In genomic region chr4:78569291-78569821, GRCh38 we compare ENCODE assay signal across 9 cellular contexts. TPM values are rescaled to one million over a fixed set of nuclear protein-coding genes. Genes with fewer than 3 reads are reported as not detected.
DNase-seq lines count a peak whose midpoint lies in the region; ATAC-seq and TF ChIP-seq lines count a peak whose summit lies in the region.
"Had no signal": no experiment of that assay in that cellular context is flagged by ENCODE, and none has a peak within 500 bp of the region (broad histone marks: within the 10 kb centered on the region; RNA-seq: fewer than 3 reads in every experiment).

No MANE protein-coding gene starts in this region.

- H3K4me3 ChIP-seq in BLaER1 (no peak overlapping the region), RWPE2 (ENCODE audit: severe bottlenecking) (no peak overlapping the region), osteoblast (ENCODE audit: insufficient read depth, low read length) (no peak overlapping the region)
- H3K4me3 ChIP-seq: testis had no signal

- peak overlapping the region; percentile 65 for H3K4me2 ChIP-seq in BLaER1
- peak overlapping the region; percentile 37 for H3K4me2 ChIP-seq in osteoblast (ENCODE audit: insufficient read depth, low read length)

- no peaks in the 10 kb centered on the region for H3K79me2 ChIP-seq in osteoblast (ENCODE audit: insufficient read depth, low read length)

- no peaks in the 10 kb centered on the region for H3K36me3 ChIP-seq in BLaER1
- peaks cover 59% of the 10 kb centered on the region for H3K36me3 ChIP-seq in RWPE2 (ENCODE audit: low read depth)
- no peaks in the 10 kb centered on the region for H3K36me3 ChIP-seq in osteoblast (ENCODE audit: insufficient read depth, low read length)

- H3K9me3 ChIP-seq in BLaER1 (peaks cover 16% of the 10 kb centered on the region; the same call in 1 of the 2 replicates), RWPE2 (ENCODE audit: severe bottlenecking) (no peaks in the 10 kb centered on the region), osteoblast (ENCODE audit: low read depth, low read length) (no peaks in the 10 kb centered on the region)
- H3K9me3 ChIP-seq: testis had no signal

- H2AFZ ChIP-seq in osteoblast (ENCODE audit: low read length): peak overlapping the region; percentile 8

- peak; percentile 77 for ATAC-seq in RWPE2 (ENCODE audit: low read depth)
- ATAC-seq in HG03442 (IDR thresholded peaks at IDR 0.05; ENCODE audit: unreplicated experiment): no peak

- H3K27ac ChIP-seq in BLaER1 (no peak overlapping the region), RWPE2 (ENCODE audit: poor library complexity, severe bottlenecking) (peak overlapping the region; percentile 99), osteoblast (ENCODE audit: low read depth, low read length) (peak overlapping the region; percentile 7)
- H3K27ac ChIP-seq: testis had no signal

- no peak for TF ChIP-seq CTCF in RWPE2 (IDR thresholded peaks at IDR 0.05; ENCODE audit: poor library complexity, severe bottlenecking)
- no peak for TF ChIP-seq CTCF in osteoblast (IDR thresholded peaks at IDR 0.05; ENCODE audit: extremely low read depth, low read depth, low read length)
- no peak for TF ChIP-seq CTCF in GM10266 (IDR thresholded peaks at IDR 0.05; ENCODE audit: control insufficient read depth, insufficient read depth, low read depth, missing control alignments)

- H3K9ac ChIP-seq in BLaER1: no peak overlapping the region

- H4K20me1 ChIP-seq in BLaER1: no peaks in the 10 kb centered on the region
- H4K20me1 ChIP-seq in osteoblast (ENCODE audit: insufficient read depth, low read length): no peaks in the 10 kb centered on the region

- TF ChIP-seq POLR2A in erythroblast (IDR thresholded peaks at IDR 0.05; ENCODE audit: low read length): no peak

- DNase-seq in RWPE2 (ENCODE audit: low spot score) (no peak), fibroblast of the conjunctiva (ENCODE audit: low read depth) (peak; percentile 63), osteoblast (ENCODE audit: insufficient read length, low spot score, missing footprints) (peak; percentile 84), GM10266 (ENCODE audit: extremely low spot score) (no peak), erythroblast (lab: John Stamatoyannopoulos, UW) (no peak), C1 segment of cervical spinal cord (lab: John Stamatoyannopoulos, UW) (no peak)
- DNase-seq: testis had no signal

- H3K27me3 ChIP-seq in BLaER1 (no peaks in the 10 kb centered on the region), RWPE2 (ENCODE audit: insufficient read depth, poor library complexity, severe bottlenecking) (no peaks in the 10 kb centered on the region), osteoblast (ENCODE audit: insufficient read depth, low read length) (no peaks in the 10 kb centered on the region)
- H3K27me3 ChIP-seq: testis had no signal

- H3K4me1 ChIP-seq in BLaER1 (peaks cover 62% of the 10 kb centered on the region), RWPE2 (ENCODE audit: insufficient read depth, poor library complexity, severe bottlenecking) (peaks cover 50% of the 10 kb centered on the region), osteoblast (ENCODE audit: insufficient read depth, low read length) (peaks cover 34% of the 10 kb centered on the region)

RNA-seq across cellular contexts. Expression of gene ANXA3, which starts 17.8 kb away (rescaled TPM):
- 2.1 and 2.9 TPM in 2 replicates for total RNA-seq in osteoblast

Comparison
In these comparisons a context has a peak if more than half of its experiments do, and no peak if none do; other contexts are left out.
1. DNase-seq: peak in fibroblast of the conjunctiva (single experiment) and osteoblast (single experiment); none in RWPE2 (single experiment), GM10266 (single experiment), erythroblast (0 of 2) and C1 segment of cervical spinal cord (0 of 14).